In the genomic region with DNA sequence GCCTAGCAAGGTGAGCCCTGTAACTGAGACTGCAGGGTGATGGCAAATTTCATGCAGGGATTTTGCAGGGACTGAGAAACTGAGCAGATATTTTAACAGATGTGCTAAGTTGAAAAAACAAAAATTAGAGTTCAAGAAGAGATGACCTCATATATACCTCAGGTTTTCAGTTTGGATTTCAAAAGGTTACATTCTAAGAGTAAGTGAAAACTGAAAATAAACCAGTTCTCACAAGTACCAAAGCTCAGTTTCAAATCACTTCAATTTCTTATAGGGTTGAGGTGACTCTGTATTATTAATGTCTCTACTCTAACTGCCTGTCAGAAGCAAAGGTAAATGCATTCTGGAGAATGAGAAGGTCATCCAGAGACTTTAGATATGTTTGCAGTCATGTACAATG, we compare ENCODE assay signal across 17 cellular contexts.
DNase-seq lines count a peak whose midpoint lies in the region; ATAC-seq and TF ChIP-seq lines count a peak whose summit lies in the region.
"Had no signal": no experiment of that assay in that cellular context is flagged by ENCODE, and none has a peak within 500 bp of the region (broad histone marks: within the 10 kb centered on the region; RNA-seq: fewer than 3 reads in every experiment).

No MANE protein-coding gene starts in this region.

- no peaks in the 10 kb centered on the region for H3K27me3 ChIP-seq in adrenal gland

- H3K4me1 ChIP-seq in adrenal gland (replicated peaks in 1 of 2): no peaks in the 10 kb centered on the region
- H3K4me1 ChIP-seq: psoas muscle had no signal

- H3K36me3 ChIP-seq in adrenal gland (replicated peaks in 1 of 2): no peaks in the 10 kb centered on the region

- no peak for DNase-seq in adrenal gland
- DNase-seq in AG08395 (ENCODE audit: low spot score): no peak
- DNase-seq in activated CD8-positive, alpha-beta memory T cell treated with anti-CD3 and anti-CD28 coated beads for 24 hours: no peak
- DNase-seq: AML-193; central memory CD4-positive, alpha-beta T cell; erythroblast; mucosa of descending colon; NCI-H2171; psoas muscle had no signal

- H3K27ac ChIP-seq in adrenal gland: no peak overlapping the region
- H3K27ac ChIP-seq: psoas muscle, RWPE1, VCaP had no signal

- intact Hi-C loops in adrenal gland (cut with DNase I): no loop called here

- ATAC-seq in GM18502 (IDR thresholded peaks at IDR 0.05; ENCODE audit: poor library complexity, unreplicated experiment) (peak; percentile 98), GM19452 (IDR thresholded peaks at IDR 0.05; ENCODE audit: unreplicated experiment) (peak; percentile 94), HG02798 (IDR thresholded peaks at IDR 0.05; ENCODE audit: poor library complexity, unreplicated experiment) (peak; percentile 97), HG03439 (IDR thresholded peaks at IDR 0.05; ENCODE audit: unreplicated experiment) (peak; percentile 89), esophagus mucosa (no peak)
- ATAC-seq: HCT116, mucosa of descending colon, psoas muscle had no signal

- H3K9me3 ChIP-seq in adrenal gland (replicated peaks in 1 of 3): peaks cover 0 to 10% (median 0%) of the 10 kb centered on the region in 3 donors
- H3K9me3 ChIP-seq: mucosa of descending colon, psoas muscle had no signal

- no peak overlapping the region for H3K4me3 ChIP-seq in adrenal gland
- H3K4me3 ChIP-seq: mucosa of descending colon, psoas muscle had no signal

- TF ChIP-seq POLR2A in adrenal gland (IDR thresholded peaks at IDR 0.05): no peak

- TF ChIP-seq CTCF in adrenal gland (IDR thresholded peaks at IDR 0.05): no peak
